In the genomic region with DNA sequence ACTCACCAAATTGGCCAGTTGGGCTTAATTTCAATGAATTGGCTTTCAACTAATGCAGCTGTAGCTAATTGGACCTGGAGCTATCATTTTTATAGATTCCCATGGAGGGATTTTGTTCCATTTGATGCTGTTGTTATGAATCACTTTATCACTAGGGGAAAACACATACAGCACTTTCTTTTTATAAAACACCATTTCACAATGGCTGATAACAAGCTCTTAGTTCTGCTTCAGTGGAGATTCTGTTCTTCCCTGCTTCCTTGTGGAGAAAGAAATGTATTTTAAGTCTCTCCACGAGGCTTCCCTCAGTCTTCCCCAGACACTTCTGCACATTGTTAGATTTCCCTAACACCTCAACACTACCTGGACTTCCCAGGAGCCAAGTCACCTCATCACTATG, we compare ENCODE assay signal across 1 cellular context.
TF ChIP-seq lines count a peak whose summit lies in the region.

No MANE protein-coding gene starts in this region.

TF ChIP-seq in GM12878, 131 proteins besides CTCF, POLR2A, EP300 and RAD21:
- TF ChIP-seq, protein P1, sequence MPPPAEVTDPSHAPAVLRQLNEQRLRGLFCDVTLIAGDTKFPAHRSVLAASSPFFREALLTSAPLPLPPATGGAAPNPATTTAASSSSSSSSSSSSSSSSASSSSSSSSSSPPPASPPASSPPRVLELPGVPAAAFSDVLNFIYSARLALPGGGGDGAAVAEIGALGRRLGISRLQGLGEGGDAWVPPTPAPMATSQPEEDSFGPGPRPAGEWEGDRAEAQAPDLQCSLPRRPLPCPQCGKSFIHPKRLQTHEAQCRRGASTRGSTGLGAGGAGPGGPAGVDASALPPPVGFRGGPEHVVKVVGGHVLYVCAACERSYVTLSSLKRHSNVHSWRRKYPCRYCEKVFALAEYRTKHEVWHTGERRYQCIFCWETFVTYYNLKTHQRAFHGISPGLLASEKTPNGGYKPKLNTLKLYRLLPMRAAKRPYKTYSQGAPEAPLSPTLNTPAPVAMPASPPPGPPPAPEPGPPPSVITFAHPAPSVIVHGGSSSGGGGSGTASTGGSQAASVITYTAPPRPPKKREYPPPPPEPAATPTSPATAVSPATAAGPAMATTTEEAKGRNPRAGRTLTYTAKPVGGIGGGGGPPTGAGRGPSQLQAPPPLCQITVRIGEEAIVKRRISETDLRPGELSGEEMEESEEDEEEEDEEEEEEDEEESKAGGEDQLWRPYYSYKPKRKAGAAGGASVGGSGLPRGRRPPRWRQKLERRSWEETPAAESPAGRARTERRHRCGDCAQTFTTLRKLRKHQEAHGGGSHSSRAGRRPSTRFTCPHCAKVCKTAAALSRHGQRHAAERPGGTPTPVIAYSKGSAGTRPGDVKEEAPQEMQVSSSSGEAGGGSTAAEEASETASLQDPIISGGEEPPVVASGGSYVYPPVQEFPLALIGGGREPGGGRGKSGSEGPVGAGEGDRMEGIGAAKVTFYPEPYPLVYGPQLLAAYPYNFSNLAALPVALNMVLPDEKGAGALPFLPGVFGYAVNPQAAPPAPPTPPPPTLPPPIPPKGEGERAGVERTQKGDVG (CRISPR knock-in tag; IDR thresholded peaks at IDR 0.05): no peak
- TF ChIP-seq REST (IDR thresholded peaks at IDR 0.05; ENCODE audit: low read depth, low read length) (no peak), BRCA1 (IDR thresholded peaks at IDR 0.05; ENCODE audit: low read depth, low read length) (no peak), YY1 (IDR thresholded peaks at IDR 0.05; ENCODE audit: low read depth, low read length) (no peak), NR2F1 (conservative IDR thresholded peaks at IDR 0.05) (no peak), NKRF (conservative IDR thresholded peaks at IDR 0.05) (no peak)
- TF ChIP-seq, protein P2, sequence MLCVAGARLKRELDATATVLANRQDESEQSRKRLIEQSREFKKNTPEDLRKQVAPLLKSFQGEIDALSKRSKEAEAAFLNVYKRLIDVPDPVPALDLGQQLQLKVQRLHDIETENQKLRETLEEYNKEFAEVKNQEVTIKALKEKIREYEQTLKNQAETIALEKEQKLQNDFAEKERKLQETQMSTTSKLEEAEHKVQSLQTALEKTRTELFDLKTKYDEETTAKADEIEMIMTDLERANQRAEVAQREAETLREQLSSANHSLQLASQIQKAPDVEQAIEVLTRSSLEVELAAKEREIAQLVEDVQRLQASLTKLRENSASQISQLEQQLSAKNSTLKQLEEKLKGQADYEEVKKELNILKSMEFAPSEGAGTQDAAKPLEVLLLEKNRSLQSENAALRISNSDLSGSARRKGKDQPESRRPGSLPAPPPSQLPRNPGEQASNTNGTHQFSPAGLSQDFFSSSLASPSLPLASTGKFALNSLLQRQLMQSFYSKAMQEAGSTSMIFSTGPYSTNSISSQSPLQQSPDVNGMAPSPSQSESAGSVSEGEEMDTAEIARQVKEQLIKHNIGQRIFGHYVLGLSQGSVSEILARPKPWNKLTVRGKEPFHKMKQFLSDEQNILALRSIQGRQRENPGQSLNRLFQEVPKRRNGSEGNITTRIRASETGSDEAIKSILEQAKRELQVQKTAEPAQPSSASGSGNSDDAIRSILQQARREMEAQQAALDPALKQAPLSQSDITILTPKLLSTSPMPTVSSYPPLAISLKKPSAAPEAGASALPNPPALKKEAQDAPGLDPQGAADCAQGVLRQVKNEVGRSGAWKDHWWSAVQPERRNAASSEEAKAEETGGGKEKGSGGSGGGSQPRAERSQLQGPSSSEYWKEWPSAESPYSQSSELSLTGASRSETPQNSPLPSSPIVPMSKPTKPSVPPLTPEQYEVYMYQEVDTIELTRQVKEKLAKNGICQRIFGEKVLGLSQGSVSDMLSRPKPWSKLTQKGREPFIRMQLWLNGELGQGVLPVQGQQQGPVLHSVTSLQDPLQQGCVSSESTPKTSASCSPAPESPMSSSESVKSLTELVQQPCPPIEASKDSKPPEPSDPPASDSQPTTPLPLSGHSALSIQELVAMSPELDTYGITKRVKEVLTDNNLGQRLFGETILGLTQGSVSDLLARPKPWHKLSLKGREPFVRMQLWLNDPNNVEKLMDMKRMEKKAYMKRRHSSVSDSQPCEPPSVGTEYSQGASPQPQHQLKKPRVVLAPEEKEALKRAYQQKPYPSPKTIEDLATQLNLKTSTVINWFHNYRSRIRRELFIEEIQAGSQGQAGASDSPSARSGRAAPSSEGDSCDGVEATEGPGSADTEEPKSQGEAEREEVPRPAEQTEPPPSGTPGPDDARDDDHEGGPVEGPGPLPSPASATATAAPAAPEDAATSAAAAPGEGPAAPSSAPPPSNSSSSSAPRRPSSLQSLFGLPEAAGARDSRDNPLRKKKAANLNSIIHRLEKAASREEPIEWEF (IDR thresholded peaks at IDR 0.05; ENCODE audit: insufficient replicate concordance, low read depth, low read length): no peak
TF ChIP-seq in GM12878: peak in this region for 0.
